8 cellular contexts compared by ENCODE assay signal in genomic region chr5:140240987-140241706, GRCh38.
A peak's percentile ranks its signal among the peaks of the same experiment; 100 is the strongest.
DNase-seq lines count a peak whose midpoint lies in the region; ATAC-seq, FAIRE-seq and TF ChIP-seq lines count a peak whose summit lies in the region.

No MANE protein-coding gene starts in this region.

- no peak overlapping the region for H4K8ac ChIP-seq in mesendoderm (ENCODE audit: low read depth, low read length)

- H2BK5ac ChIP-seq in mesendoderm (ENCODE audit: low read length) = no peak overlapping the region

- no CpG with 5 or more reads among the region's 9 CpGs for WGBS in mesendoderm (ENCODE audit: extremely low coverage, insufficient coverage, low lambda C conversion rate)

- no peak for TF ChIP-seq POLR2A in H54 (IDR thresholded peaks at IDR 0.05; ENCODE audit: low read depth, low read length)

- H3K4me1 Mint-ChIP-seq in endothelial cell (ENCODE audit: unreplicated experiment) = peaks cover 25% of the 10 kb centered on the region

- H3K79me2 ChIP-seq in mesendoderm (ENCODE audit: control insufficient read depth, insufficient read depth, low read length) = no peaks in the 10 kb centered on the region

- H3K9ac ChIP-seq in NT2/D1 (ENCODE audit: insufficient read length, low read depth) (no peak overlapping the region), mesendoderm (ENCODE audit: low read length) (no peak overlapping the region)

- ATAC-seq in upper lobe of right lung (peak; percentile 62), HG03039 (IDR thresholded peaks at IDR 0.05; ENCODE audit: unreplicated experiment) (no peak)

- H3K79me1 ChIP-seq in mesendoderm (ENCODE audit: low read length) = no peaks in the 10 kb centered on the region

- DNase-seq in H54 (ENCODE audit: insufficient read length, low spot score) (peak; percentile 66), NT2/D1 (ENCODE audit: low read depth, low spot score) (peak; percentile 69), endothelial cell (ENCODE audit: low spot score) (peak; percentile 49), mesendoderm (peak; percentile 91), upper lobe of right lung (peak; percentile 80), SIG-M5 treated with dmso at 0.1 percent for 504 hours (lab: John Stamatoyannopoulos, UW; ENCODE audit: unreplicated experiment) (no peak), NK-92 (lab: John Stamatoyannopoulos, UW; ENCODE audit: unreplicated experiment) (no peak)

- no peak overlapping the region for H2AK5ac ChIP-seq in mesendoderm (ENCODE audit: low read length)

- H3K4me1 ChIP-seq in NT2/D1 (ENCODE audit: insufficient read depth, insufficient read length) = peaks cover 19% of the 10 kb centered on the region
- H3K4me1 ChIP-seq in mesendoderm (ENCODE audit: control insufficient read depth, low read depth, low read length) = peaks cover 2% of the 10 kb centered on the region
- peaks cover 51% of the 10 kb centered on the region for H3K4me1 ChIP-seq in upper lobe of right lung

- H3K9me3 ChIP-seq in NT2/D1 (ENCODE audit: insufficient read depth, low read length) (no peaks in the 10 kb centered on the region), upper lobe of right lung (no peaks in the 10 kb centered on the region)

- no peak overlapping the region for H3K4me3 ChIP-seq in NT2/D1 (ENCODE audit: insufficient read length, low read depth)
- H3K4me3 ChIP-seq in mesendoderm (ENCODE audit: low read length) = no peak overlapping the region
- H3K4me3 ChIP-seq in upper lobe of right lung = no peak overlapping the region

- H3K36me3 ChIP-seq in NT2/D1 (ENCODE audit: insufficient read depth, insufficient read length, low read length) (peaks cover 33% of the 10 kb centered on the region), mesendoderm (ENCODE audit: control insufficient read depth, insufficient read depth, low read length) (no peaks in the 10 kb centered on the region), upper lobe of right lung (peaks cover 24% of the 10 kb centered on the region)

- no peak overlapping the region for H3K18ac ChIP-seq in mesendoderm (ENCODE audit: low read length)

- intact Hi-C loops in upper lobe of right lung (cut with DNase I) = loop anchor here (5.0 kb wide), 1 partner anchor 106 kb away; the partner anchor contains the start of gene HBEGF

- no peak overlapping the region for H2BK15ac ChIP-seq in mesendoderm (replicated peaks; ENCODE audit: low read depth)

- no peaks in the 10 kb centered on the region for H3K9me3 Mint-ChIP-seq in endothelial cell (ENCODE audit: unreplicated experiment)

- H3K4me2 ChIP-seq in mesendoderm (ENCODE audit: low read length) = no peak overlapping the region

- H3K4ac ChIP-seq in mesendoderm (ENCODE audit: low read depth, low read length) = no peak overlapping the region

- peaks cover 7% of the 10 kb centered on the region for H3K27me3 Mint-ChIP-seq in endothelial cell (ENCODE audit: unreplicated experiment)

- H3K56ac ChIP-seq in mesendoderm (ENCODE audit: low read length) = no peak overlapping the region

- no peak overlapping the region for H3K4me3 Mint-ChIP-seq in endothelial cell (ENCODE audit: unreplicated experiment)

- peaks cover 14% of the 10 kb centered on the region for H3K36me3 Mint-ChIP-seq in endothelial cell (ENCODE audit: low read depth, unreplicated experiment)

- H2BK120ac ChIP-seq in mesendoderm (ENCODE audit: low read depth, low read length) = no peak overlapping the region

- H3K27ac Mint-ChIP-seq in endothelial cell (ENCODE audit: unreplicated experiment) = no peak overlapping the region

- no peak overlapping the region for H4K5ac ChIP-seq in mesendoderm (ENCODE audit: low read length)

- no peak overlapping the region for H3K27ac ChIP-seq in mesendoderm (ENCODE audit: low read depth, low read length)
- no peak overlapping the region for H3K27ac ChIP-seq in upper lobe of right lung

- no peaks in the 10 kb centered on the region for H3K27me3 ChIP-seq in NT2/D1 (ENCODE audit: insufficient read depth, insufficient read length)
- H3K27me3 ChIP-seq in mesendoderm (ENCODE audit: insufficient read depth, low read length, poor library complexity) = no peaks in the 10 kb centered on the region
- no peaks in the 10 kb centered on the region for H3K27me3 ChIP-seq in upper lobe of right lung

- FAIRE-seq in H54 (lab: Jason Lieb, UNC) = no peak

- no peak overlapping the region for H3K23ac ChIP-seq in mesendoderm (ENCODE audit: low read length)

- no peak for TF ChIP-seq CTCF in endothelial cell (IDR thresholded peaks at IDR 0.05; ENCODE audit: unreplicated experiment)
- no peak for TF ChIP-seq CTCF in upper lobe of right lung (IDR thresholded peaks at IDR 0.05)

Comparison
In these comparisons a context has a peak if more than half of its experiments do, and no peak if none do; other contexts are left out.
1. DNase-seq: peak in H54 (single experiment), NT2/D1 (single experiment), endothelial cell (single experiment), mesendoderm (single experiment) and upper lobe of right lung (single experiment); none in SIG-M5 treated with dmso at 0.1 percent for 504 hours (single experiment) and NK-92 (single experiment).